Comparison of ENCODE assay signal across 1 cellular context in the genomic region with DNA sequence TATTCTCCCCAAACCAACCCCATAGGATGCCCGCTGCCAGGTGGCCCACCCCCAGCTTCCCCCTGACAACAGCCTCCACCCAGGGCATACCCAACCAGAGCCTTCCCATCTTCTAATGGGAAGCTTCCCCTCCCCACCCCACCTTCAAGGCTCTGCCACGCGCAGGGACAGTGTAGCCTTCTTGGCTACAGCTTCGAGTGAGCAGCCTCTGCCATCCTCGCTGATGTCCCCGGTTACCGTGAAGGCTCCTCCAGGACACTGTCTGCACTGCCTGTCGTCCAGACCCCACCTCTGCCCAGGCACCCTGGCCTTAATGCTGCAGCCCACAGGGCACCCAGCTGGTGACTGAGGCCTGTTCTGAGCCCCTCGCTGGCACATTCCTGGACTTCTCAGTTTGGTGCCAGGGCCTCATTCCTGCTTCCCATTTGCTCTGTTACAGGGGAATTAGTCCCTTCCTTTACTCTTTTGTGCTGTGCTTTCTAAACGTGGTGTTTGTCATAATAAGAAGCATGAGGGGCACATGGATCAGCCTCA.
TF ChIP-seq lines count a peak whose summit lies in the region.

No MANE protein-coding gene starts in this region.

TF ChIP-seq in HepG2, 621 proteins besides CTCF, POLR2A, EP300 and RAD21 (continued from another document):
- TF ChIP-seq ZSCAN9 (CRISPR knock-in tag; IDR thresholded peaks at IDR 0.05; ENCODE audit: borderline replicate concordance) (no peak), ZFP82 (CRISPR knock-in tag; IDR thresholded peaks at IDR 0.05; ENCODE audit: borderline replicate concordance) (no peak), ZNF670 (CRISPR knock-in tag; IDR thresholded peaks at IDR 0.05; ENCODE audit: borderline replicate concordance) (no peak), ARHGAP35 (CRISPR knock-in tag; IDR thresholded peaks at IDR 0.05; ENCODE audit: borderline replicate concordance) (no peak), KLF6 (CRISPR knock-in tag; IDR thresholded peaks at IDR 0.05) (no peak), SALL1 (CRISPR knock-in tag; IDR thresholded peaks at IDR 0.05) (no peak), RFXANK (CRISPR knock-in tag; IDR thresholded peaks at IDR 0.05) (no peak)
- TF ChIP-seq, protein P1, sequence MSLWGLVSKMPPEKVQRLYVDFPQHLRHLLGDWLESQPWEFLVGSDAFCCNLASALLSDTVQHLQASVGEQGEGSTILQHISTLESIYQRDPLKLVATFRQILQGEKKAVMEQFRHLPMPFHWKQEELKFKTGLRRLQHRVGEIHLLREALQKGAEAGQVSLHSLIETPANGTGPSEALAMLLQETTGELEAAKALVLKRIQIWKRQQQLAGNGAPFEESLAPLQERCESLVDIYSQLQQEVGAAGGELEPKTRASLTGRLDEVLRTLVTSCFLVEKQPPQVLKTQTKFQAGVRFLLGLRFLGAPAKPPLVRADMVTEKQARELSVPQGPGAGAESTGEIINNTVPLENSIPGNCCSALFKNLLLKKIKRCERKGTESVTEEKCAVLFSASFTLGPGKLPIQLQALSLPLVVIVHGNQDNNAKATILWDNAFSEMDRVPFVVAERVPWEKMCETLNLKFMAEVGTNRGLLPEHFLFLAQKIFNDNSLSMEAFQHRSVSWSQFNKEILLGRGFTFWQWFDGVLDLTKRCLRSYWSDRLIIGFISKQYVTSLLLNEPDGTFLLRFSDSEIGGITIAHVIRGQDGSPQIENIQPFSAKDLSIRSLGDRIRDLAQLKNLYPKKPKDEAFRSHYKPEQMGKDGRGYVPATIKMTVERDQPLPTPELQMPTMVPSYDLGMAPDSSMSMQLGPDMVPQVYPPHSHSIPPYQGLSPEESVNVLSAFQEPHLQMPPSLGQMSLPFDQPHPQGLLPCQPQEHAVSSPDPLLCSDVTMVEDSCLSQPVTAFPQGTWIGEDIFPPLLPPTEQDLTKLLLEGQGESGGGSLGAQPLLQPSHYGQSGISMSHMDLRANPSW (CRISPR knock-in tag; IDR thresholded peaks at IDR 0.05; ENCODE audit: borderline replicate concordance), result no peak
- TF ChIP-seq, protein P2, sequence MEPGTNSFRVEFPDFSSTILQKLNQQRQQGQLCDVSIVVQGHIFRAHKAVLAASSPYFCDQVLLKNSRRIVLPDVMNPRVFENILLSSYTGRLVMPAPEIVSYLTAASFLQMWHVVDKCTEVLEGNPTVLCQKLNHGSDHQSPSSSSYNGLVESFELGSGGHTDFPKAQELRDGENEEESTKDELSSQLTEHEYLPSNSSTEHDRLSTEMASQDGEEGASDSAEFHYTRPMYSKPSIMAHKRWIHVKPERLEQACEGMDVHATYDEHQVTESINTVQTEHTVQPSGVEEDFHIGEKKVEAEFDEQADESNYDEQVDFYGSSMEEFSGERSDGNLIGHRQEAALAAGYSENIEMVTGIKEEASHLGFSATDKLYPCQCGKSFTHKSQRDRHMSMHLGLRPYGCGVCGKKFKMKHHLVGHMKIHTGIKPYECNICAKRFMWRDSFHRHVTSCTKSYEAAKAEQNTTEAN (CRISPR knock-in tag; conservative IDR thresholded peaks at IDR 0.05), result no peak
